8 cellular contexts compared by ENCODE assay signal in genomic region chr10:114937962-114938817, GRCh38. TPM values are rescaled to one million over a fixed set of nuclear protein-coding genes. Genes with fewer than 3 reads are reported as not detected.
DNase-seq lines count a peak whose midpoint lies in the region; ATAC-seq and TF ChIP-seq lines count a peak whose summit lies in the region.

TRUB1 (plus strand) TSS chr10:114938195; CDS start chr10:114938254, 59 bp downstream.

- no peak for TF ChIP-seq RAD21 in liver (IDR thresholded peaks at IDR 0.05)

- intact Hi-C loops in dorsolateral prefrontal cortex (cut with DNase I) = no loop called here

- H3K27me3 ChIP-seq in dorsolateral prefrontal cortex (no peaks in the 10 kb centered on the region), liver (ENCODE audit: control insufficient read depth in 4 of 4, insufficient read depth in 4 of 4, low read length in 3 of 4) (no peaks in the 10 kb centered on the region)

- H3K4me3 ChIP-seq in dorsolateral prefrontal cortex = peak within 1 kb of the TSS; percentile 64 to 100 (median 95)
- H3K4me3 ChIP-seq in liver (ENCODE audit: low read depth in 1 of 3, low read length in 3 of 3) = peak within 1 kb of the TSS; percentile 83 to 97 (median 91)

- H3K9ac ChIP-seq in liver (ENCODE audit: low read depth in 1 of 2, low read length in 2 of 2) = peak within 1 kb of the TSS; percentile 88 to 90

- H3K27ac ChIP-seq in C4-2B = peak within 1 kb of the TSS; percentile 94
- H3K27ac ChIP-seq in dorsolateral prefrontal cortex = peak within 1 kb of the TSS in 56 of 59 donors; percentile 4 to 97 (median 82)
- peak within 1 kb of the TSS; percentile 79 to 81 for H3K27ac ChIP-seq in liver (ENCODE audit: low read depth in 1 of 2, low read length in 2 of 2)

- peaks cover 7 to 20% (median 12%) of the 10 kb centered on the region in 4 donors for H3K4me1 ChIP-seq in liver (ENCODE audit: control insufficient read depth in 4 of 4, insufficient read depth in 4 of 4, low read length in 3 of 4)

- ATAC-seq in GM19395 (IDR thresholded peaks at IDR 0.05; ENCODE audit: unreplicated experiment) = peak; percentile 100
- peak; percentile 99 for ATAC-seq in HG03565 (IDR thresholded peaks at IDR 0.05; ENCODE audit: unreplicated experiment)

- H3K36me3 ChIP-seq in liver (ENCODE audit: control insufficient read depth in 4 of 4, insufficient read depth in 3 of 4, low read depth in 1 of 4, low read length in 3 of 4) = peaks cover 5 to 8% (median 6%) of the 10 kb centered on the region in 4 donors

- WGBS in liver = under 1% methylated on average over 45 of the region's 45 CpGs

- H3K9me3 ChIP-seq in liver (ENCODE audit: control insufficient read depth in 4 of 4, low read length in 3 of 4) = no peaks in the 10 kb centered on the region

- no peak for TF ChIP-seq CTCF in C4-2B (conservative IDR thresholded peaks at IDR 0.05)
- peak in 24 of 56 donors; percentile 9 to 57 (median 24) for TF ChIP-seq CTCF in dorsolateral prefrontal cortex (IDR thresholded peaks at IDR 0.05 in 54 of 56, conservative IDR thresholded peaks at IDR 0.05 in 2 of 56; ENCODE audit: low read depth in 1 of 56, partially characterized antibody in 56 of 56)
- no peak for TF ChIP-seq CTCF in liver (IDR thresholded peaks at IDR 0.05; ENCODE audit: low read depth, low read length, missing input control)

- DNase-seq in NCI-H774 (lab: John Stamatoyannopoulos, UW) (peak; percentile 74), dorsolateral prefrontal cortex (peak; percentile 94 to 98 (median 96))
- DNase-seq in activated CD4-positive, alpha-beta T cell treated with anti-CD3 and anti-CD28 coated beads, Interleukin-2, amount 50 U/mL, for 4 hours = peak; percentile 86 to 89
- peak; percentile 91 for DNase-seq in stimulated activated CD4-positive, alpha-beta T cell treated with anti-CD3 and anti-CD28 coated beads, Interleukin-4, amount 100 ng/mL, for 24 hours

TF ChIP-seq in liver, 16 proteins besides CTCF, POLR2A, EP300 and RAD21:
- TF ChIP-seq FOXA1 (IDR thresholded peaks at IDR 0.05) = no peak
- peak; percentile 73 for TF ChIP-seq SP1 (IDR thresholded peaks at IDR 0.05)
- TF ChIP-seq YY1 (IDR thresholded peaks at IDR 0.05) = peak; percentile 99
- TF ChIP-seq RXRA (IDR thresholded peaks at IDR 0.05) = peak; percentile 26 to 35
- peak; percentile 60 for TF ChIP-seq HNF4G (IDR thresholded peaks at IDR 0.05)
- TF ChIP-seq, protein P1, sequence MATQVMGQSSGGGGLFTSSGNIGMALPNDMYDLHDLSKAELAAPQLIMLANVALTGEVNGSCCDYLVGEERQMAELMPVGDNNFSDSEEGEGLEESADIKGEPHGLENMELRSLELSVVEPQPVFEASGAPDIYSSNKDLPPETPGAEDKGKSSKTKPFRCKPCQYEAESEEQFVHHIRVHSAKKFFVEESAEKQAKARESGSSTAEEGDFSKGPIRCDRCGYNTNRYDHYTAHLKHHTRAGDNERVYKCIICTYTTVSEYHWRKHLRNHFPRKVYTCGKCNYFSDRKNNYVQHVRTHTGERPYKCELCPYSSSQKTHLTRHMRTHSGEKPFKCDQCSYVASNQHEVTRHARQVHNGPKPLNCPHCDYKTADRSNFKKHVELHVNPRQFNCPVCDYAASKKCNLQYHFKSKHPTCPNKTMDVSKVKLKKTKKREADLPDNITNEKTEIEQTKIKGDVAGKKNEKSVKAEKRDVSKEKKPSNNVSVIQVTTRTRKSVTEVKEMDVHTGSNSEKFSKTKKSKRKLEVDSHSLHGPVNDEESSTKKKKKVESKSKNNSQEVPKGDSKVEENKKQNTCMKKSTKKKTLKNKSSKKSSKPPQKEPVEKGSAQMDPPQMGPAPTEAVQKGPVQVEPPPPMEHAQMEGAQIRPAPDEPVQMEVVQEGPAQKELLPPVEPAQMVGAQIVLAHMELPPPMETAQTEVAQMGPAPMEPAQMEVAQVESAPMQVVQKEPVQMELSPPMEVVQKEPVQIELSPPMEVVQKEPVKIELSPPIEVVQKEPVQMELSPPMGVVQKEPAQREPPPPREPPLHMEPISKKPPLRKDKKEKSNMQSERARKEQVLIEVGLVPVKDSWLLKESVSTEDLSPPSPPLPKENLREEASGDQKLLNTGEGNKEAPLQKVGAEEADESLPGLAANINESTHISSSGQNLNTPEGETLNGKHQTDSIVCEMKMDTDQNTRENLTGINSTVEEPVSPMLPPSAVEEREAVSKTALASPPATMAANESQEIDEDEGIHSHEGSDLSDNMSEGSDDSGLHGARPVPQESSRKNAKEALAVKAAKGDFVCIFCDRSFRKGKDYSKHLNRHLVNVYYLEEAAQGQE (IDR thresholded peaks at IDR 0.05) = peak; percentile 78
- TF ChIP-seq FOXA2 (IDR thresholded peaks at IDR 0.05) = no peak
- peak in 1 of 2 donors; percentile 69 for TF ChIP-seq GABPA (IDR thresholded peaks at IDR 0.05 in 1 of 2, conservative IDR thresholded peaks at IDR 0.05 in 1 of 2)
- peak; percentile 94 for TF ChIP-seq TAF1 (conservative IDR thresholded peaks at IDR 0.05)
- TF ChIP-seq EGR1 (IDR thresholded peaks at IDR 0.05; ENCODE audit: low read depth in 2 of 2) = no peak
- peak; percentile 42 to 87 for TF ChIP-seq HNF4A (conservative IDR thresholded peaks at IDR 0.05)
- TF ChIP-seq, protein P2, sequence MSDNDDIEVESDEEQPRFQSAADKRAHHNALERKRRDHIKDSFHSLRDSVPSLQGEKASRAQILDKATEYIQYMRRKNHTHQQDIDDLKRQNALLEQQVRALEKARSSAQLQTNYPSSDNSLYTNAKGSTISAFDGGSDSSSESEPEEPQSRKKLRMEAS (IDR thresholded peaks at IDR 0.05) = peak; percentile 29
- no peak for TF ChIP-seq NR2F2 (IDR thresholded peaks at IDR 0.05)
- TF ChIP-seq, protein P3, sequence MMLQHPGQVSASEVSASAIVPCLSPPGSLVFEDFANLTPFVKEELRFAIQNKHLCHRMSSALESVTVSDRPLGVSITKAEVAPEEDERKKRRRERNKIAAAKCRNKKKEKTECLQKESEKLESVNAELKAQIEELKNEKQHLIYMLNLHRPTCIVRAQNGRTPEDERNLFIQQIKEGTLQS (IDR thresholded peaks at IDR 0.05) = peak; percentile 94
- TF ChIP-seq, protein P4, sequence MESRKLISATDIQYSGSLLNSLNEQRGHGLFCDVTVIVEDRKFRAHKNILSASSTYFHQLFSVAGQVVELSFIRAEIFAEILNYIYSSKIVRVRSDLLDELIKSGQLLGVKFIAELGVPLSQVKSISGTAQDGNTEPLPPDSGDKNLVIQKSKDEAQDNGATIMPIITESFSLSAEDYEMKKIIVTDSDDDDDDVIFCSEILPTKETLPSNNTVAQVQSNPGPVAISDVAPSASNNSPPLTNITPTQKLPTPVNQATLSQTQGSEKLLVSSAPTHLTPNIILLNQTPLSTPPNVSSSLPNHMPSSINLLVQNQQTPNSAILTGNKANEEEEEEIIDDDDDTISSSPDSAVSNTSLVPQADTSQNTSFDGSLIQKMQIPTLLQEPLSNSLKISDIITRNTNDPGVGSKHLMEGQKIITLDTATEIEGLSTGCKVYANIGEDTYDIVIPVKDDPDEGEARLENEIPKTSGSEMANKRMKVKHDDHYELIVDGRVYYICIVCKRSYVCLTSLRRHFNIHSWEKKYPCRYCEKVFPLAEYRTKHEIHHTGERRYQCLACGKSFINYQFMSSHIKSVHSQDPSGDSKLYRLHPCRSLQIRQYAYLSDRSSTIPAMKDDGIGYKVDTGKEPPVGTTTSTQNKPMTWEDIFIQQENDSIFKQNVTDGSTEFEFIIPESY (IDR thresholded peaks at IDR 0.05) = peak; percentile 88
- TF ChIP-seq JUND (IDR thresholded peaks at IDR 0.05) = peak in 1 of 2 donors; percentile 39

RNA-seq across cellular contexts. Expression of gene TRUB1, which starts in this region (rescaled TPM):
- total RNA-seq in dorsolateral prefrontal cortex (10 to 100 TPM; 11.7 to 41.2 (median 26.1) TPM), liver (10 to 100 TPM; 10.5 to 14.1 TPM)
- polyA plus RNA-seq in liver = 1 to 10 TPM; 6.1 to 6.2 TPM

Comparison
In these comparisons a context has a peak if more than half of its experiments do, and no peak if none do; other contexts are left out.
1. Peak in every context shown above with its lines: DNase-seq, ATAC-seq, H3K4me3 ChIP-seq and H3K27ac ChIP-seq.